ENCODE assay signal across 1 cellular context in the genomic region with DNA sequence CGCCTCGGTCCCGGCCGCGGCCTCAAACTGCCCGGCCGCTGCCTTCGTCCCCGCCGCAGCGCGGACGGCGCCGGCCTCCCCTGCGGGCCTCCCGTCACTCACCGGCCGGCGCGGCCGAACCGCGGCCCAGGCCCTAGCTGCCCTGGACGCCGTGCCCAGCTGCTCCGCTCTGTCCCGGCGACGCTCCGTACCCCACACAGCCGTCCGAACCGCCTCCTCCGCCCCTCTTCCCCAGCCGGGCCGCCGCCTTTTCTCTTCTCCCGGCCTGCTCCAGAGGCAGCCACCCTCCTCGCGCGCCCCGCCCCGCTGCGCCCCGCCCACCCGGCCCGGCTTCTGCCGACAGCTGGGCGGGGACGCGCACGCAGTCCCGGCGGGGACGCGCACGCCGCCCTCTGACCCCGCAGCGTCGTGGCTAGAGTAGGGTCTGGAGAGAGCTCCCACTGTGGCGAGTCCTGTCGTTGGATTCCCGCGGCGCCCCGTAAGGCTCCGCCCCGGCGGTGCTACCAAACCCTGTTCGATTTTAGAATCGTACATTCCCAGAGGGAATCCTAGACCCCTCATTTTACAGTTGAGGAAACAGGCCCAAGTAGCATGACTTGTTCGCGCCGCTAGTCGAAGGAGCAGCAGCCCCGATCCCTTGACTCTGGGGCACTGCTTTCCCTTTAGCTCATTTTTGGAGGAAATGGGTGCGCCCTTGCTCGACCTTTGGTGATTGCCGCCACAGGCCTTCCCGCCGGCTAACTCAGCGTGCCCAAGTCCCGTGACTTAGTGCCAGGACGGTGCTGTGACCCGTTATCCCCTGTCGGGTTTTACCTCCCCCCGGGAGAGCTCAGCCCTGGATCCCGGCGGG.
TF ChIP-seq lines count a peak whose summit lies in the region.

A gene with protein sequence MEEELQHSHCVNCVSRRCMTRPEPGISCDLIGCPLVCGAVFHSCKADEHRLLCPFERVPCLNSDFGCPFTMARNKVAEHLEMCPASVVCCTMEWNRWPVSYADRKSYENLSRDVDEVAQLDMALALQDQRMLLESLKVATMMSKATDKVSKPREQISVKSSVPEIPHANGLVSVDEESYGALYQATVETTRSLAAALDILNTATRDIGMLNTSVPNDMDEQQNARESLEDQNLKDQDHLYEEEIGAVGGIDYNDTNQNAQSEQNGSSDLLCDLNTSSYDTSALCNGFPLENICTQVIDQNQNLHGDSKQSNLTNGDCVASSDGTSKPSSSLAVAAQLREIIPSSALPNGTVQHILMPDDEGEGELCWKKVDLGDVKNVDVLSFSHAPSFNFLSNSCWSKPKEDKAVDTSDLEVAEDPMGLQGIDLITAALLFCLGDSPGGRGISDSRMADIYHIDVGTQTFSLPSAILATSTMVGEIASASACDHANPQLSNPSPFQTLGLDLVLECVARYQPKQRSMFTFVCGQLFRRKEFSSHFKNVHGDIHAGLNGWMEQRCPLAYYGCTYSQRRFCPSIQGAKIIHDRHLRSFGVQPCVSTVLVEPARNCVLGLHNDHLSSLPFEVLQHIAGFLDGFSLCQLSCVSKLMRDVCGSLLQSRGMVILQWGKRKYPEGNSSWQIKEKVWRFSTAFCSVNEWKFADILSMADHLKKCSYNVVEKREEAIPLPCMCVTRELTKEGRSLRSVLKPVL (minus strand): TSS at position 295 of the 850 bp plus-strand sequence. CDS start 8,390 bp downstream, outside the sequence.

TF ChIP-seq in K562, 482 proteins besides CTCF, POLR2A, EP300 and RAD21 (continued from another document and continues in another):
- TF ChIP-seq, protein P1, sequence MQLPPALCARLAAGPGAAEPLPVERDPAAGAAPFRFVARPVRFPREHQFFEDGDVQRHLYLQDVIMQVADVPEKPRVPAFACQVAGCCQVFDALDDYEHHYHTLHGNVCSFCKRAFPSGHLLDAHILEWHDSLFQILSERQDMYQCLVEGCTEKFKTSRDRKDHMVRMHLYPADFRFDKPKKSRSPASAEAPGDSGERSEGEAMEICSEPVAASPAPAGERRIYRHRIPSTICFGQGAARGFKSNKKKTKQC (CRISPR knock-in tag; IDR thresholded peaks at IDR 0.05): peak; percentile 22; the same call in 1 of the 2 replicates
- TF ChIP-seq, protein P2, sequence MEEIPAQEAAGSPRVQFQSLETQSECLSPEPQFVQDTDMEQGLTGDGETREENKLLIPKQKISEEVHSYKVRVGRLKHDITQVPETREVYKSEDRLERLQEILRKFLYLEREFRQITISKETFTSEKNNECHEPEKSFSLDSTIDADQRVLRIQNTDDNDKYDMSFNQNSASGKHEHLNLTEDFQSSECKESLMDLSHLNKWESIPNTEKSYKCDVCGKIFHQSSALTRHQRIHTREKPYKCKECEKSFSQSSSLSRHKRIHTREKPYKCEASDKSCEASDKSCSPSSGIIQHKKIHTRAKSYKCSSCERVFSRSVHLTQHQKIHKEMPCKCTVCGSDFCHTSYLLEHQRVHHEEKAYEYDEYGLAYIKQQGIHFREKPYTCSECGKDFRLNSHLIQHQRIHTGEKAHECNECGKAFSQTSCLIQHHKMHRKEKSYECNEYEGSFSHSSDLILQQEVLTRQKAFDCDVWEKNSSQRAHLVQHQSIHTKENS (CRISPR knock-in tag; IDR thresholded peaks at IDR 0.05): no peak
- TF ChIP-seq ERF (CRISPR knock-in tag; IDR thresholded peaks at IDR 0.05): peak; percentile 51; the same call in 1 of the 2 replicates
- no peak; the same call in 1 of the 2 replicates for TF ChIP-seq ZNF431 (CRISPR knock-in tag; IDR thresholded peaks at IDR 0.05)
- TF ChIP-seq ZNF780A (CRISPR knock-in tag; IDR thresholded peaks at IDR 0.05): no peak
- no peak for TF ChIP-seq RBM34 (IDR thresholded peaks at IDR 0.05; ENCODE audit: borderline replicate concordance, insufficient read depth, low read length)
- TF ChIP-seq, protein P3, sequence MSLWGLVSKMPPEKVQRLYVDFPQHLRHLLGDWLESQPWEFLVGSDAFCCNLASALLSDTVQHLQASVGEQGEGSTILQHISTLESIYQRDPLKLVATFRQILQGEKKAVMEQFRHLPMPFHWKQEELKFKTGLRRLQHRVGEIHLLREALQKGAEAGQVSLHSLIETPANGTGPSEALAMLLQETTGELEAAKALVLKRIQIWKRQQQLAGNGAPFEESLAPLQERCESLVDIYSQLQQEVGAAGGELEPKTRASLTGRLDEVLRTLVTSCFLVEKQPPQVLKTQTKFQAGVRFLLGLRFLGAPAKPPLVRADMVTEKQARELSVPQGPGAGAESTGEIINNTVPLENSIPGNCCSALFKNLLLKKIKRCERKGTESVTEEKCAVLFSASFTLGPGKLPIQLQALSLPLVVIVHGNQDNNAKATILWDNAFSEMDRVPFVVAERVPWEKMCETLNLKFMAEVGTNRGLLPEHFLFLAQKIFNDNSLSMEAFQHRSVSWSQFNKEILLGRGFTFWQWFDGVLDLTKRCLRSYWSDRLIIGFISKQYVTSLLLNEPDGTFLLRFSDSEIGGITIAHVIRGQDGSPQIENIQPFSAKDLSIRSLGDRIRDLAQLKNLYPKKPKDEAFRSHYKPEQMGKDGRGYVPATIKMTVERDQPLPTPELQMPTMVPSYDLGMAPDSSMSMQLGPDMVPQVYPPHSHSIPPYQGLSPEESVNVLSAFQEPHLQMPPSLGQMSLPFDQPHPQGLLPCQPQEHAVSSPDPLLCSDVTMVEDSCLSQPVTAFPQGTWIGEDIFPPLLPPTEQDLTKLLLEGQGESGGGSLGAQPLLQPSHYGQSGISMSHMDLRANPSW (CRISPR knock-in tag; IDR thresholded peaks at IDR 0.05): no peak
- 0 out of 2 replicates have a peak, but pooled peaks have one; percentile 58 for TF ChIP-seq TAF7 (tag; IDR thresholded peaks at IDR 0.05)
- TF ChIP-seq ZNF584 (CRISPR knock-in tag; IDR thresholded peaks at IDR 0.05; ENCODE audit: low read depth): peak; percentile 58; the same call in 1 of the 2 replicates
- peak; percentile 90 for TF ChIP-seq CCNT2 (IDR thresholded peaks at IDR 0.05; ENCODE audit: borderline replicate concordance, extremely low read depth, insufficient read length, low read depth, low read length)
- TF ChIP-seq XRCC5 (IDR thresholded peaks at IDR 0.05; ENCODE audit: low read depth, low read length): no peak
- no peak for TF ChIP-seq ARID2 (IDR thresholded peaks at IDR 0.05)
- TF ChIP-seq NR3C1 (CRISPR knock-in tag; IDR thresholded peaks at IDR 0.05): no peak
- no peak for TF ChIP-seq MED1 (CRISPR knock-in tag; IDR thresholded peaks at IDR 0.05; ENCODE audit: borderline replicate concordance)
- TF ChIP-seq, protein P4, sequence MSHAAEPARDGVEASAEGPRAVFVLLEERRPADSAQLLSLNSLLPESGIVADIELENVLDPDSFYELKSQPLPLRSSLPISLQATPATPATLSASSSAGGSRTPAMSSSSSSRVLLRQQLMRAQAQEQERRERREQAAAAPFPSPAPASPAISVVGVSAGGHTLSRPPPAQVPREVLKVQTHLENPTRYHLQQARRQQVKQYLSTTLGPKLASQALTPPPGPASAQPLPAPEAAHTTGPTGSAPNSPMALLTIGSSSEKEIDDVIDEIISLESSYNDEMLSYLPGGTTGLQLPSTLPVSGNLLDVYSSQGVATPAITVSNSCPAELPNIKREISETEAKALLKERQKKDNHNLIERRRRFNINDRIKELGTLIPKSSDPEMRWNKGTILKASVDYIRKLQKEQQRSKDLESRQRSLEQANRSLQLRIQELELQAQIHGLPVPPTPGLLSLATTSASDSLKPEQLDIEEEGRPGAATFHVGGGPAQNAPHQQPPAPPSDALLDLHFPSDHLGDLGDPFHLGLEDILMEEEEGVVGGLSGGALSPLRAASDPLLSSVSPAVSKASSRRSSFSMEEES (CRISPR knock-in tag; IDR thresholded peaks at IDR 0.05): peak; percentile 33
- no peak for TF ChIP-seq MAFF (IDR thresholded peaks at IDR 0.05; ENCODE audit: low read length)
- TF ChIP-seq CXXC5 (CRISPR knock-in tag; IDR thresholded peaks at IDR 0.05): peak; percentile 90
- TF ChIP-seq, protein P5, sequence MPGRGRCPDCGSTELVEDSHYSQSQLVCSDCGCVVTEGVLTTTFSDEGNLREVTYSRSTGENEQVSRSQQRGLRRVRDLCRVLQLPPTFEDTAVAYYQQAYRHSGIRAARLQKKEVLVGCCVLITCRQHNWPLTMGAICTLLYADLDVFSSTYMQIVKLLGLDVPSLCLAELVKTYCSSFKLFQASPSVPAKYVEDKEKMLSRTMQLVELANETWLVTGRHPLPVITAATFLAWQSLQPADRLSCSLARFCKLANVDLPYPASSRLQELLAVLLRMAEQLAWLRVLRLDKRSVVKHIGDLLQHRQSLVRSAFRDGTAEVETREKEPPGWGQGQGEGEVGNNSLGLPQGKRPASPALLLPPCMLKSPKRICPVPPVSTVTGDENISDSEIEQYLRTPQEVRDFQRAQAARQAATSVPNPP (IDR thresholded peaks at IDR 0.05; ENCODE audit: borderline replicate concordance, insufficient read depth, insufficient read length): no peak
- TF ChIP-seq ATF7 (IDR thresholded peaks at IDR 0.05): peak; percentile 78
- TF ChIP-seq, protein P6, sequence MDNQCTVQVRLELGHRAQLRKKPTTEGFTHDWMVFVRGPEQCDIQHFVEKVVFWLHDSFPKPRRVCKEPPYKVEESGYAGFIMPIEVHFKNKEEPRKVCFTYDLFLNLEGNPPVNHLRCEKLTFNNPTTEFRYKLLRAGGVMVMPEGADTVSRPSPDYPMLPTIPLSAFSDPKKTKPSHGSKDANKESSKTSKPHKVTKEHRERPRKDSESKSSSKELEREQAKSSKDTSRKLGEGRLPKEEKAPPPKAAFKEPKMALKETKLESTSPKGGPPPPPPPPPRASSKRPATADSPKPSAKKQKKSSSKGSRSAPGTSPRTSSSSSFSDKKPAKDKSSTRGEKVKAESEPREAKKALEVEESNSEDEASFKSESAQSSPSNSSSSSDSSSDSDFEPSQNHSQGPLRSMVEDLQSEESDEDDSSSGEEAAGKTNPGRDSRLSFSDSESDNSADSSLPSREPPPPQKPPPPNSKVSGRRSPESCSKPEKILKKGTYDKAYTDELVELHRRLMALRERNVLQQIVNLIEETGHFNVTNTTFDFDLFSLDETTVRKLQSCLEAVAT (IDR thresholded peaks at IDR 0.05): no peak; a peak in 1 of 4 replicates
- no peak for TF ChIP-seq BMI1 (IDR thresholded peaks at IDR 0.05; ENCODE audit: low read length)
- TF ChIP-seq WHSC1 (IDR thresholded peaks at IDR 0.05; ENCODE audit: low read length): no peak
- TF ChIP-seq ZNF785 (CRISPR knock-in tag; IDR thresholded peaks at IDR 0.05): no peak
- no peak for TF ChIP-seq SMAD2 (IDR thresholded peaks at IDR 0.05; ENCODE audit: low read depth, low read length)
- TF ChIP-seq, protein P7, sequence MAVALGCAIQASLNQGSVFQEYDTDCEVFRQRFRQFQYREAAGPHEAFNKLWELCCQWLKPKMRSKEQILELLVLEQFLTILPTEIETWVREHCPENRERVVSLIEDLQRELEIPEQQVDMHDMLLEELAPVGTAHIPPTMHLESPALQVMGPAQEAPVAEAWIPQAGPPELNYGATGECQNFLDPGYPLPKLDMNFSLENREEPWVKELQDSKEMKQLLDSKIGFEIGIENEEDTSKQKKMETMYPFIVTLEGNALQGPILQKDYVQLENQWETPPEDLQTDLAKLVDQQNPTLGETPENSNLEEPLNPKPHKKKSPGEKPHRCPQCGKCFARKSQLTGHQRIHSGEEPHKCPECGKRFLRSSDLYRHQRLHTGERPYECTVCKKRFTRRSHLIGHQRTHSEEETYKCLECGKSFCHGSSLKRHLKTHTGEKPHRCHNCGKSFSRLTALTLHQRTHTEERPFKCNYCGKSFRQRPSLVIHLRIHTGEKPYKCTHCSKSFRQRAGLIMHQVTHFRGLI (CRISPR knock-in tag; IDR thresholded peaks at IDR 0.05): no peak
- no peak for TF ChIP-seq IFI16 (CRISPR knock-in tag; IDR thresholded peaks at IDR 0.05)
- TF ChIP-seq TEAD1 (CRISPR knock-in tag; IDR thresholded peaks at IDR 0.05): peak in 1 of 2 experiments; percentile 86; a peak in 2 of 4 replicates
- TF ChIP-seq PRMT5 (CRISPR knock-in tag; IDR thresholded peaks at IDR 0.05): no peak
- TF ChIP-seq BDP1 (IDR thresholded peaks at IDR 0.05; ENCODE audit: insufficient read depth, insufficient read length): no peak
- no peak for TF ChIP-seq ZNF140 (CRISPR knock-in tag; IDR thresholded peaks at IDR 0.05)
- TF ChIP-seq, protein P8, sequence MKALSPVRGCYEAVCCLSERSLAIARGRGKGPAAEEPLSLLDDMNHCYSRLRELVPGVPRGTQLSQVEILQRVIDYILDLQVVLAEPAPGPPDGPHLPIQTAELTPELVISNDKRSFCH (CRISPR knock-in tag; IDR thresholded peaks at IDR 0.05): no peak
- TF ChIP-seq, protein P8 (tag; IDR thresholded peaks at IDR 0.05): peak; percentile 74
- TF ChIP-seq MECOM (CRISPR knock-in tag; IDR thresholded peaks at IDR 0.05): no peak
- no peak for TF ChIP-seq ZNF717 (CRISPR knock-in tag; IDR thresholded peaks at IDR 0.05)
- TF ChIP-seq, protein P9, sequence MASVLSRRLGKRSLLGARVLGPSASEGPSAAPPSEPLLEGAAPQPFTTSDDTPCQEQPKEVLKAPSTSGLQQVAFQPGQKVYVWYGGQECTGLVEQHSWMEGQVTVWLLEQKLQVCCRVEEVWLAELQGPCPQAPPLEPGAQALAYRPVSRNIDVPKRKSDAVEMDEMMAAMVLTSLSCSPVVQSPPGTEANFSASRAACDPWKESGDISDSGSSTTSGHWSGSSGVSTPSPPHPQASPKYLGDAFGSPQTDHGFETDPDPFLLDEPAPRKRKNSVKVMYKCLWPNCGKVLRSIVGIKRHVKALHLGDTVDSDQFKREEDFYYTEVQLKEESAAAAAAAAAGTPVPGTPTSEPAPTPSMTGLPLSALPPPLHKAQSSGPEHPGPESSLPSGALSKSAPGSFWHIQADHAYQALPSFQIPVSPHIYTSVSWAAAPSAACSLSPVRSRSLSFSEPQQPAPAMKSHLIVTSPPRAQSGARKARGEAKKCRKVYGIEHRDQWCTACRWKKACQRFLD (CRISPR knock-in tag; IDR thresholded peaks at IDR 0.05): no peak; the same call in 1 of the 2 replicates
- TF ChIP-seq ELF4 (CRISPR knock-in tag; IDR thresholded peaks at IDR 0.05): no peak
- TF ChIP-seq DIDO1 (tag; IDR thresholded peaks at IDR 0.05; ENCODE audit: low read depth): no peak; the same call in 1 of the 2 replicates
- TF ChIP-seq TAF1 (IDR thresholded peaks at IDR 0.05; ENCODE audit: control insufficient read depth, extremely low read depth, insufficient read depth, low read length, severe bottlenecking): peak; percentile 93
- TF ChIP-seq ZFP30 (CRISPR knock-in tag; IDR thresholded peaks at IDR 0.05; ENCODE audit: borderline replicate concordance): no peak
- no peak for TF ChIP-seq NCOA4 (IDR thresholded peaks at IDR 0.05; ENCODE audit: partially characterized antibody)
- peak; percentile 59; the same call in 1 of the 2 replicates for TF ChIP-seq ZNF197 (CRISPR knock-in tag; IDR thresholded peaks at IDR 0.05; ENCODE audit: low read depth)
- no peak for TF ChIP-seq U2AF2 (optimal IDR thresholded peaks at IDR 0.05; ENCODE audit: low read depth, low read length)
- no peak; the same call in 1 of the 2 replicates for TF ChIP-seq BCOR (IDR thresholded peaks at IDR 0.05)
- no peak for TF ChIP-seq NELFE (IDR thresholded peaks at IDR 0.05; ENCODE audit: insufficient read depth, insufficient read length)
- peak; percentile 93 for TF ChIP-seq CHD1 (IDR thresholded peaks at IDR 0.05; ENCODE audit: low read length)
- TF ChIP-seq BRD9 (IDR thresholded peaks at IDR 0.05; ENCODE audit: low read depth, partially characterized antibody): peak; percentile 87
- 0 out of 2 replicates have a peak, but pooled peaks have one; percentile 37 for TF ChIP-seq TARDBP (IDR thresholded peaks at IDR 0.05)
- no peak for TF ChIP-seq ZNF384 (IDR thresholded peaks at IDR 0.05; ENCODE audit: low read depth, low read length)
- TF ChIP-seq MAFG (tag; conservative IDR thresholded peaks at IDR 0.05): no peak
